8 cellular contexts compared by ENCODE assay signal in the genomic region with DNA sequence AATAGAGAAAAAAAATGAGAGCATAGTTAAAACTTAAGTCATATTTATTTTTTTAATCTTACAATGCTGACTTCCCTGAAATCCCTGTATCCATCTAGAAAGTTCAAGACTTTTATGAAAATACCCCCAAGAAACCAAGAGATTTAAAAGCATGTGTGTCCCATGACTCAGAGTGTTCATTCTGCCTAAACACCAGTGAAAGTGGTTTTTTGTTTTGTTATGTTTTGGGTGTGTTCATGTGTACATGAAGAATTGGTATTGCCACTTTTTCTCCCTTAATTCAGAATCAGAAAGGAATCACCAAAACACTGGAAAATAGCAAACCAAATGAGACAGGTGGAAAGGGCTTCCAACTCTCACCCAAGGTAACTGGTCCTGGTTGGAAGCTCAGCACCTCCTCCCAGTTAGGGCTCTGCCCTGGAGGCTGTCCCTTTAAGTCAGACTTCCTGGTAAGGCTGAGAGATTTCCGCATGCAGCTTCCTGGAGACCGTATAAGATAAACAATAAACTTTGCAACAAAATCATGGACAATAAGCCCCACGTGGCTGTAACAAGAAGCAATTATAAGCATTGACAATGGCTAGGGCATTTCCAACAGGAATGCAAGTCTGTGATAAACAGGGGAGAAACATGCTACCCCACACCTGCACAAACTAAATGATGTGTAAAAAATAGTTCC.
DNase-seq lines count a peak whose midpoint lies in the region; ATAC-seq lines count a peak whose summit lies in the region.

No MANE protein-coding gene starts in this region.

- WGBS in urinary bladder, result 5% methylated on average over 3 of the region's 3 CpGs

- no peak overlapping the region for H3K4me3 ChIP-seq in urinary bladder (ENCODE audit: low read depth, low read length)

- no peaks in the 10 kb centered on the region for H3K36me3 ChIP-seq in urinary bladder (ENCODE audit: insufficient read depth)

- ATAC-seq in left lobe of liver (peak; percentile 65), HG02588 (IDR thresholded peaks at IDR 0.05; ENCODE audit: unreplicated experiment) (no peak)

- no peaks in the 10 kb centered on the region for H3K4me1 ChIP-seq in urinary bladder (ENCODE audit: insufficient read depth)

- in situ Hi-C loops in G401 (cut with HindIII; ENCODE audit: low sequenced_read_pairs), result no loop called here

- H3K27ac ChIP-seq in urinary bladder (ENCODE audit: low read depth), result peak overlapping the region; percentile 50

- DNase-seq in CD1c-positive myeloid dendritic cell (ENCODE audit: extremely low spot score) (peak; percentile 50), LHCN-M2 (ENCODE audit: low read depth) (peak; percentile 61), amniotic epithelial cell (ENCODE audit: low read depth) (peak; percentile 43), left lobe of liver (ENCODE audit: low spot score) (no peak), germinal center (ENCODE audit: low spot score) (no peak), G401 (ENCODE audit: low spot score) (no peak)

Comparison
In these comparisons a context has a peak if more than half of its experiments do, and no peak if none do; other contexts are left out.
1. DNase-seq: peak in CD1c-positive myeloid dendritic cell (single experiment), LHCN-M2 (single experiment) and amniotic epithelial cell (single experiment); none in left lobe of liver (single experiment), germinal center (single experiment) and G401 (single experiment).